In genomic region chr10:15719899-15720634, GRCh38 we compare ENCODE assay signal across 9 cellular contexts. TPM values are rescaled to one million over a fixed set of nuclear protein-coding genes. Genes with fewer than 3 reads are reported as not detected.
A peak's percentile ranks its signal among the peaks of the same experiment; 100 is the strongest.
DNase-seq lines count a peak whose midpoint lies in the region; ATAC-seq and TF ChIP-seq lines count a peak whose summit lies in the region.
"Had no signal": no experiment of that assay in that cellular context is flagged by ENCODE, and none has a peak within 500 bp of the region (broad histone marks: within the 10 kb centered on the region; RNA-seq: fewer than 3 reads in every experiment).

Gene ITGA8, minus strand, starts transcription at chr10:15719922. Its CDS starts 151 bp downstream, at chr10:15719771.

- TF ChIP-seq RAD21 in neural cell (conservative IDR thresholded peaks at IDR 0.05): no peak

- no peaks in the 10 kb centered on the region for H3K9me3 ChIP-seq in BLaER1 treated with 17β-estradiol and CSF1 and Interleukin-3, amounts not matched to agents 10 nM and 100 nM (replicated peaks in 1 of 11)
- no peaks in the 10 kb centered on the region for H3K9me3 ChIP-seq in MG63
- no peaks in the 10 kb centered on the region for H3K9me3 ChIP-seq in neural cell (ENCODE audit: low read length)

- no peak for TF ChIP-seq EP300 in neural cell (conservative IDR thresholded peaks at IDR 0.05; ENCODE audit: poor library complexity, severe bottlenecking)

- H3K27ac Mint-ChIP-seq in activated CD4-positive, alpha-beta memory T cell treated with anti-CD3 and anti-CD28 coated beads, Interleukin-2, amount 10 ng/mL, durations not matched to agents 7 days and 5 days: no peak within 1 kb of the TSS
- H3K27ac Mint-ChIP-seq: activated naive CD4-positive, alpha-beta T cell treated with anti-CD3 and anti-CD28 coated beads, Interleukin-2, amount 50 U/mL, for 24 hours had no signal

- no peak for ATAC-seq in GM19328 (IDR thresholded peaks at IDR 0.05; ENCODE audit: unreplicated experiment)

- no peak within 1 kb of the TSS for H3K4me3 Mint-ChIP-seq in activated CD4-positive, alpha-beta memory T cell treated with anti-CD3 and anti-CD28 coated beads, Interleukin-2, amount 10 ng/mL, durations not matched to agents 7 days and 5 days
- H3K4me3 Mint-ChIP-seq: activated naive CD4-positive, alpha-beta T cell treated with anti-CD3 and anti-CD28 coated beads, Interleukin-2, amount 50 U/mL, for 24 hours had no signal

- H3K79me2 ChIP-seq in neural cell (replicated peaks; ENCODE audit: insufficient read depth, low read length): no peaks in the 10 kb centered on the region

- H3K4me2 ChIP-seq in BLaER1 treated with 17β-estradiol and CSF1 and Interleukin-3, amounts not matched to agents 10 nM and 100 nM: peak within 1 kb of the TSS; percentile 77 to 100 (median 92)
- no peak within 1 kb of the TSS for H3K4me2 ChIP-seq in neural cell (ENCODE audit: low read length)

- no peaks in the 10 kb centered on the region for H3K9me2 ChIP-seq in neural cell (ENCODE audit: insufficient read depth, low read length)

- H3K36me3 Mint-ChIP-seq in activated CD4-positive, alpha-beta memory T cell treated with anti-CD3 and anti-CD28 coated beads, Interleukin-2, amount 10 ng/mL, durations not matched to agents 7 days and 5 days (ENCODE audit: low read depth): no peaks in the 10 kb centered on the region
- H3K36me3 Mint-ChIP-seq: activated naive CD4-positive, alpha-beta T cell treated with anti-CD3 and anti-CD28 coated beads, Interleukin-2, amount 50 U/mL, for 24 hours had no signal

- H3F3A ChIP-seq in neural cell (ENCODE audit: insufficient read depth, low read length, poor library complexity, severe bottlenecking): no peaks in the 10 kb centered on the region

- H3K9me3 Mint-ChIP-seq in activated CD4-positive, alpha-beta memory T cell treated with anti-CD3 and anti-CD28 coated beads, Interleukin-2, amount 10 ng/mL, durations not matched to agents 7 days and 5 days: no peaks in the 10 kb centered on the region
- H3K9me3 Mint-ChIP-seq: activated naive CD4-positive, alpha-beta T cell treated with anti-CD3 and anti-CD28 coated beads, Interleukin-2, amount 50 U/mL, for 24 hours had no signal

- H3K27me3 Mint-ChIP-seq in activated CD4-positive, alpha-beta memory T cell treated with anti-CD3 and anti-CD28 coated beads, Interleukin-2, amount 10 ng/mL, durations not matched to agents 7 days and 5 days: peaks cover 56% of the 10 kb centered on the region

- peak; percentile 29 for TF ChIP-seq CTCF in epithelial cell of proximal tubule (conservative IDR thresholded peaks at IDR 0.05; ENCODE audit: low read depth, low read length)
- TF ChIP-seq CTCF in neural cell (IDR thresholded peaks at IDR 0.05; ENCODE audit: poor library complexity, severe bottlenecking): peak; percentile 61

- H3K27me3 ChIP-seq in BLaER1 treated with 17β-estradiol and CSF1 and Interleukin-3, amounts not matched to agents 10 nM and 100 nM: peaks cover 0 to 24% (median 0%) of the 10 kb centered on the region in 11 experiments; a peak in 5 of 22 replicates
- H3K27me3 ChIP-seq in MG63 (peaks cover 8% of the 10 kb centered on the region; the same call in 1 of the 2 replicates), neural cell (ENCODE audit: insufficient read depth, low read depth, low read length) (peaks cover 38% of the 10 kb centered on the region)

- H3K9ac ChIP-seq in BLaER1 treated with 17β-estradiol and CSF1 and Interleukin-3, amounts not matched to agents 10 nM and 100 nM: peak within 1 kb of the TSS in 10 of 11 experiments; percentile 37 to 81 (median 72); a peak in 20 of 22 replicates
- peak within 1 kb of the TSS; percentile 38 for H3K9ac ChIP-seq in neural cell (ENCODE audit: low read length)

- peak; percentile 40 for DNase-seq in MG63
- no peak for DNase-seq in epithelial cell of proximal tubule (ENCODE audit: low read depth)
- no peak for DNase-seq in AML-193 (lab: John Stamatoyannopoulos, UW)
- DNase-seq in SHP77 (lab: John Stamatoyannopoulos, UW): no peak
- DNase-seq in activated CD4-positive, alpha-beta memory T cell treated with anti-CD3 and anti-CD28 coated beads, Interleukin-2, amount 10 ng/mL, durations not matched to agents 7 days and 5 days: no peak

- POLR2A ChIA-PET in activated CD4-positive, alpha-beta memory T cell treated with anti-CD3 and anti-CD28 coated beads, Interleukin-2, amount 10 ng/mL, durations not matched to agents 7 days and 5 days (lab: Charles Lee): no interaction called here

- H4K20me1 ChIP-seq in BLaER1 treated with 17β-estradiol and CSF1 and Interleukin-3, amounts not matched to agents 10 nM and 100 nM: no peaks in the 10 kb centered on the region
- H4K20me1 ChIP-seq in neural cell (ENCODE audit: insufficient read depth): no peaks in the 10 kb centered on the region

- peaks cover 6 to 65% (median 46%) of the 10 kb centered on the region in 10 experiments; a peak in 19 of 20 replicates for H3K4me1 ChIP-seq in BLaER1 treated with 17β-estradiol and CSF1 and Interleukin-3, amounts not matched to agents 10 nM and 100 nM

- peaks cover 0 to 9% (median 0%) of the 10 kb centered on the region in 11 experiments; a peak in 3 of 22 replicates for H3K36me3 ChIP-seq in BLaER1 treated with 17β-estradiol and CSF1 and Interleukin-3, amounts not matched to agents 10 nM and 100 nM
- H3K36me3 ChIP-seq in MG63: no peaks in the 10 kb centered on the region
- H3K36me3 ChIP-seq in neural cell (ENCODE audit: insufficient read depth, low read length): no peaks in the 10 kb centered on the region

- peak within 1 kb of the TSS; percentile 52 to 89 (median 79) for H3K4me3 ChIP-seq in BLaER1 treated with 17β-estradiol and CSF1 and Interleukin-3, amounts not matched to agents 10 nM and 100 nM
- peak within 1 kb of the TSS; percentile 36 for H3K4me3 ChIP-seq in MG63
- H3K4me3 ChIP-seq in epithelial cell of proximal tubule (ENCODE audit: low read depth, low read length): no peak within 1 kb of the TSS
- peak within 1 kb of the TSS; percentile 70 for H3K4me3 ChIP-seq in neural cell (ENCODE audit: low read length)

- H2AFZ ChIP-seq in neural cell (ENCODE audit: low read depth, low read length): no peak within 1 kb of the TSS

- CTCF ChIA-PET in activated CD4-positive, alpha-beta memory T cell treated with anti-CD3 and anti-CD28 coated beads, Interleukin-2, amount 10 ng/mL, durations not matched to agents 7 days and 5 days (lab: Charles Lee): interaction anchor here (0.5 kb wide), 1 partner anchor 167 kb away, joined by 4 read pairs; no protein-coding TSS in a partner anchor

- H3K27ac ChIP-seq in BLaER1 treated with 17β-estradiol and CSF1 and Interleukin-3, amounts not matched to agents 10 nM and 100 nM: peak within 1 kb of the TSS in 7 of 11 experiments; percentile 25 to 46 (median 36); a peak in 11 of 22 replicates
- H3K27ac ChIP-seq in neural cell (ENCODE audit: low read length): no peak within 1 kb of the TSS

- H3K4me1 Mint-ChIP-seq in activated CD4-positive, alpha-beta memory T cell treated with anti-CD3 and anti-CD28 coated beads, Interleukin-2, amount 10 ng/mL, durations not matched to agents 7 days and 5 days: peaks cover 4% of the 10 kb centered on the region

TF ChIP-seq in neural cell, 6 proteins besides CTCF, POLR2A, EP300 and RAD21:
- TF ChIP-seq TAF1 (IDR thresholded peaks at IDR 0.05; ENCODE audit: low read depth) (no peak), SMC3 (conservative IDR thresholded peaks at IDR 0.05; ENCODE audit: poor library complexity) (peak; percentile 21), EZH2 (IDR thresholded peaks at IDR 0.05; ENCODE audit: borderline replicate concordance, insufficient read depth, low read length, poor library complexity, severe bottlenecking) (no peak), MXI1 (conservative IDR thresholded peaks at IDR 0.05; ENCODE audit: poor library complexity, severe bottlenecking) (no peak), REST (IDR thresholded peaks at IDR 0.05; ENCODE audit: borderline replicate concordance) (no peak), POLR2AphosphoS5 (IDR thresholded peaks at IDR 0.05) (no peak)

RNA-seq across cellular contexts. Expression of gene ITGA8, which starts in this region (rescaled TPM):
- total RNA-seq in MG63 (2014; rRNA removed; shearing (Covaris generic); ENCODE audit: low replicate concordance): 0.03 TPM in 1 of 2 replicates, not detected in the other
- total RNA-seq in epithelial cell of proximal tubule: 0.06 TPM in 1 of 2 replicates, not detected in the other
- 0.11 TPM in 1 of 2 replicates, not detected in the other for polyA plus RNA-seq in neural cell
- polyA minus RNA-seq in neural cell: under 0.01 and 0.23 TPM in 2 replicates
- total RNA-seq in activated CD4-positive, alpha-beta memory T cell treated with anti-CD3 and anti-CD28 coated beads, Interleukin-2, amount 10 ng/mL, durations not matched to agents 7 days and 5 days: not detected

Comparison
In these comparisons a context has a peak if more than half of its experiments do, and no peak if none do; other contexts are left out.
1. Peak in DNase-seq and H3K4me3 ChIP-seq in MG63; RNA of the gene not detected or under 1 TPM.